Comparison of ENCODE assay signal across 12 cellular contexts in the genomic region with DNA sequence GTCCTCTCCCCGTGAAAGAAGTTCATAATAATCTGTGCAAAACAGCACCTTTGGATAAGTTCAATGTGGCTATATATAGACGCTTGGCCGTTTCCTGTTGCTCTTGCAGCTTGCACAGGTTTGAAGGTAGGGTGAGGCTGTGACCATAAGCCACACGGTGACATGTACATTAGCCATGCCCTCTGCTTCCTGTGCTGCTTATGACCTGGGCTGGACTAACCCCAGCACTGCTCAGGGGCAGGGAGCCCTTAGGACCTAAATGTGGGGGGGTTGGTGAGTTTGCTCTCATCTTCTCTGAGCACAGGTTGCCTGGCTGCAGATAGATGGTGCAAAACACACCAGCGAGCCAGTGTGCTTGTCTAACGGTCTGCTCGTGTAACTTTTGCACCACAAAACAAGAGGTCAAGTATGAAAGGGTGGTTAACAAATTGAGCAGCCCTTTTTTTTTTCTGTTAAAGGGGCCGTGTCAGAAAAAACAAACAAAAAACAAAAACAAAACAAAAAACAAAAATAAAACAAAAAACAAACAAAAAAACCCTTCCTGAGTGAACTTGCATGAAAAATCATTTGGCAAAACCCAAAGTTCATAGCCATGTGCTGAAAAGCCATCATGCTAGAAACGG. TPM values are rescaled to one million over a fixed set of nuclear protein-coding genes. Genes with fewer than 3 reads are reported as not detected.
DNase-seq lines count a peak whose midpoint lies in the region; ATAC-seq lines count a peak whose summit lies in the region.
"Had no signal": no experiment of that assay in that cellular context is flagged by ENCODE, and none has a peak within 500 bp of the region (broad histone marks: within the 10 kb centered on the region; RNA-seq: fewer than 3 reads in every experiment).

No MANE protein-coding gene starts in this region.

- no peaks in the 10 kb centered on the region for H3K9me3 ChIP-seq in T-helper 17 cell (ENCODE audit: control insufficient read depth, low read length, poor library complexity, severe bottlenecking)

- H3K4me3 Mint-ChIP-seq in activated naive CD4-positive, alpha-beta T cell treated with anti-CD3 and anti-CD28 coated beads, Interleukin-2, amount 10 ng/mL, durations not matched to agents 7 days and 5 days = peak overlapping the region; percentile 73
- H3K4me3 Mint-ChIP-seq in T-helper 17 cell = peak overlapping the region; percentile 89
- peak overlapping the region; percentile 70 for H3K4me3 Mint-ChIP-seq in stimulated activated naive CD8-positive, alpha-beta T cell treated with anti-CD3 and anti-CD28 coated beads, Interleukin-15, Interleukin-2, amounts not matched to agents 100 ng/mL and 50 ng/mL, for 24 hours

- H3K4me1 Mint-ChIP-seq in activated naive CD4-positive, alpha-beta T cell treated with anti-CD3 and anti-CD28 coated beads, Interleukin-2, amount 10 ng/mL, durations not matched to agents 7 days and 5 days = peaks cover 99% of the 10 kb centered on the region
- H3K4me1 Mint-ChIP-seq in T-helper 17 cell = peaks cover 81% of the 10 kb centered on the region
- peaks cover 100% of the 10 kb centered on the region for H3K4me1 Mint-ChIP-seq in stimulated activated naive CD8-positive, alpha-beta T cell treated with anti-CD3 and anti-CD28 coated beads, Interleukin-15, Interleukin-2, amounts not matched to agents 100 ng/mL and 50 ng/mL, for 24 hours (ENCODE audit: low read depth)

- DNase-seq in activated naive CD4-positive, alpha-beta T cell treated with anti-CD3 and anti-CD28 coated beads, Interleukin-2, amount 10 ng/mL, durations not matched to agents 7 days and 5 days = peak; percentile 63
- DNase-seq in activated naive CD4-positive, alpha-beta T cell treated with anti-CD3 and anti-CD28 coated beads, Interleukin-2, amount 50 U/mL, for 16 hours = no peak
- no peak for DNase-seq in T-helper 17 cell
- DNase-seq in globus pallidus (ENCODE audit: low spot score) = no peak
- no peak for DNase-seq in NCI-H774 (lab: John Stamatoyannopoulos, UW)
- DNase-seq: AML-193, glutamatergic neuron, GM23248, NCI-H1092 had no signal

- CTCF ChIA-PET in activated naive CD4-positive, alpha-beta T cell treated with anti-CD3 and anti-CD28 coated beads, Interleukin-2, amount 10 ng/mL, durations not matched to agents 7 days and 5 days (lab: Charles Lee) = interaction anchor here (1.2 kb wide), 1 partner anchor 225 kb away, joined by 3 read pairs; no protein-coding TSS in a partner anchor

- H3K9me3 Mint-ChIP-seq in activated naive CD4-positive, alpha-beta T cell treated with anti-CD3 and anti-CD28 coated beads, Interleukin-2, amount 10 ng/mL, durations not matched to agents 7 days and 5 days = no peaks in the 10 kb centered on the region
- no peaks in the 10 kb centered on the region for H3K9me3 Mint-ChIP-seq in stimulated activated naive CD8-positive, alpha-beta T cell treated with anti-CD3 and anti-CD28 coated beads, Interleukin-15, Interleukin-2, amounts not matched to agents 100 ng/mL and 50 ng/mL, for 24 hours

- ATAC-seq in HG02943 (IDR thresholded peaks at IDR 0.05; ENCODE audit: low read depth, unreplicated experiment) (peak; percentile 41), T-helper 17 cell (peak; percentile 16), HG02610 (IDR thresholded peaks at IDR 0.05; ENCODE audit: unreplicated experiment) (no peak)

- H3K36me3 Mint-ChIP-seq in activated naive CD4-positive, alpha-beta T cell treated with anti-CD3 and anti-CD28 coated beads, Interleukin-2, amount 10 ng/mL, durations not matched to agents 7 days and 5 days = peaks cover 60% of the 10 kb centered on the region
- H3K36me3 Mint-ChIP-seq in T-helper 17 cell (ENCODE audit: low read depth) = peaks cover 2% of the 10 kb centered on the region
- H3K36me3 Mint-ChIP-seq in stimulated activated naive CD8-positive, alpha-beta T cell treated with anti-CD3 and anti-CD28 coated beads, Interleukin-15, Interleukin-2, amounts not matched to agents 100 ng/mL and 50 ng/mL, for 24 hours (ENCODE audit: low read depth) = peaks cover 24% of the 10 kb centered on the region

- H3K27ac Mint-ChIP-seq in activated naive CD4-positive, alpha-beta T cell treated with anti-CD3 and anti-CD28 coated beads, Interleukin-2, amount 10 ng/mL, durations not matched to agents 7 days and 5 days = peak overlapping the region; percentile 97
- H3K27ac Mint-ChIP-seq in T-helper 17 cell = peak overlapping the region; percentile 86
- peak overlapping the region; percentile 81 for H3K27ac Mint-ChIP-seq in stimulated activated naive CD8-positive, alpha-beta T cell treated with anti-CD3 and anti-CD28 coated beads, Interleukin-15, Interleukin-2, amounts not matched to agents 100 ng/mL and 50 ng/mL, for 24 hours

- H3K27me3 Mint-ChIP-seq in activated naive CD4-positive, alpha-beta T cell treated with anti-CD3 and anti-CD28 coated beads, Interleukin-2, amount 10 ng/mL, durations not matched to agents 7 days and 5 days = no peaks in the 10 kb centered on the region
- no peaks in the 10 kb centered on the region for H3K27me3 Mint-ChIP-seq in T-helper 17 cell
- H3K27me3 Mint-ChIP-seq in stimulated activated naive CD8-positive, alpha-beta T cell treated with anti-CD3 and anti-CD28 coated beads, Interleukin-15, Interleukin-2, amounts not matched to agents 100 ng/mL and 50 ng/mL, for 24 hours = no peaks in the 10 kb centered on the region

RNA-seq across cellular contexts. Expression of gene FLI1, which starts 37.3 kb away (rescaled TPM):
- total RNA-seq in T-helper 17 cell = 100 to 1,000 TPM; 113 to 117 TPM
